In the genomic region with DNA sequence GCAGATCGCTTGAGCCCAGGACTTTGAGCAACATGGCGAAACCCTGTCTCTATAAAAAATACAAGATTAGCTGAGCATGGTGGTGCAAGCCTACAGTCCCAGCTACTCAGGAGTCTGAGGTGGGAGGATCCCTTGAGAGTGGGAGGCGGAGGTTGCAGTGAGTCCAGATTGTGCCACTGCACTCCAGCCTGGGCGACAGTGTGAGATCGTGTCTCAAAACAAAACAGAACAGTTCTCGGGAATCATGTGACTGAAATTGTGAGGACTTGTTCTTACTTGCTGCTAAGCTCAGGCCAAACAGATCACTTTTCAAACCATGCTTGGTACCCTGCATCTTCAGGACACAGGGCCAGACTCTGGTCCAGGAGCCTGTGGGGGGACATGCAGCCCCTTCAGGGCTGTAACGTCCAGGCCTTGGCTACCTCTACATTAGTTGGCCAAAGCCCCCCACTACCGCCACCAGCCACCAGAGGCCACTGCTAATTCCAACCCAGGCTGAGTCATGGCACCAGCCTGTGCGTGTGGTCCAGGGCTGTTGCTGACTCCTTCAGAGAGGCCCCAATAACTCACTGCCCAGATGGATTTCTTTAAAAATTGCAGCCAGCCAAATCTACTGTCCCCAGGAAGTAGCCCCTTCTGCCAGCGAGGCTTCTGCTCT, we compare ENCODE assay signal across 1 cellular context.
TF ChIP-seq lines count a peak whose summit lies in the region.

No MANE protein-coding gene starts in this region.

TF ChIP-seq in IMR-90, 13 proteins besides CTCF, POLR2A, EP300 and RAD21 (continued from another document):
- no peak for TF ChIP-seq USF2 (IDR thresholded peaks at IDR 0.05; ENCODE audit: low read depth, low read length)
- TF ChIP-seq CEBPB (IDR thresholded peaks at IDR 0.05; ENCODE audit: low read depth, low read length) = no peak
TF ChIP-seq in IMR-90: peak in this region for 5.
